8 cellular contexts compared by ENCODE assay signal in the genomic region with DNA sequence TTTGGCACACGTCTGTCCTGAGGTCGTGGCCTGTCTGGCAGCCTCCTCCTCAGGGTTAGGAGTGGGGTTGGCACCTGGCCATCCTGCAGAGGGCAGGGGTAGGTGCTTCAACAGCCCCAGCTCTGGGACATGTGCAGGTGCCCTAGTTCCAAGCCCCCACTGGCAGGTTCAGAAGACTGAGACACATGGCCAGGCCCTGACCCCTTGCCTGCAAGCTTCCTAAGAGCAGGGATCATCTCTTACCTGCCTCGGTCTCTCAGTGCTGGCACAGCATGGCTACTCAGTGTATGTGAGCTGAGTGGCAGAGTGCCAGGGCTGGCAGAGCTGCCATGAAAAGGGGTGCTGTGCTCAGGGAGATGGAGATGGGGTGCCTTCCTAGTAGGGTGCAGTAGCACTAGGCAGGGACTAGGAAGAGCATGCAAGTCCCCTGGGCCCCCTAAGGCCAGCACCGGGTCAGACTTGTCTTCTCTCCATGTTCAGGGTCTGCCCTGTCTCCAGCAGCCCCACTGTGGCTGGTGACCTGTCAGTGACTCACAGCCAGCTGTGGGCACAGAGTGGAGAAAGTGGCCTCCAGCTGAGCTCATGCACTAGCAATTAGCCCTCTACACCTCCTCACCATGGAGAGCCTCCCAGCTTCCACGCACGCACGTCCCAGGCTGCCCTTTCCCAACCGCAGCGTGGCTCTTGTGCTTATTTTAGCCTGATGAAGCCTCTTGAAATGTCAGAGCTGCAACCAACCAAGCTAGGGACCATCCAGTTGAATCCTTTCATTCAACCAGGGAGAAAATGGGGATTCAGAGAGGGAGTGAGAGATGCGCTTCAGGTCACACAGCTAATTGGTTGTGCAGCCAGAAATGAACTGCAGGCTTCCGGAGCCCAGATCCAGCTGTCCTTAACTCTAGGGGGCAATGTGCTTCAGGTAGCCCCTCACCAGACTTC.
DNase-seq lines count a peak whose midpoint lies in the region; ATAC-seq and TF ChIP-seq lines count a peak whose summit lies in the region.

No MANE protein-coding gene starts in this region.

- CTCF ChIA-PET in CD4-positive, alpha-beta memory T cell (lab: Charles Lee; ENCODE audit: partially characterized antibody): no interaction called here

- H3K27me3 ChIP-seq in BLaER1 treated with 17β-estradiol and CSF1 and Interleukin-3, amounts not matched to agents 10 nM and 100 nM: no peaks in the 10 kb centered on the region
- H3K27me3 ChIP-seq in MG63: no peaks in the 10 kb centered on the region
- H3K27me3 ChIP-seq in left lung: peaks cover 0 to 47% of the 10 kb centered on the region in 2 donors
- H3K27me3 ChIP-seq in CD4-positive, alpha-beta memory T cell (ENCODE audit: insufficient read depth, low read length): no peaks in the 10 kb centered on the region

- ATAC-seq in left lung: peak; percentile 75

- no peak for TF ChIP-seq CTCF in left lung (IDR thresholded peaks at IDR 0.05)

- H3K4me3 ChIP-seq in BLaER1 treated with 17β-estradiol and CSF1 and Interleukin-3, amounts not matched to agents 10 nM and 100 nM: peak overlapping the region in 2 of 10 experiments; percentile 22 to 32; a peak in 2 of 20 replicates
- H3K4me3 ChIP-seq in MG63: no peak overlapping the region
- no peak overlapping the region for H3K4me3 ChIP-seq in left lung
- H3K4me3 ChIP-seq in CD4-positive, alpha-beta memory T cell (ENCODE audit: low read length in 2 of 2): no peak overlapping the region

- peaks cover 0 to 10% (median 0%) of the 10 kb centered on the region in 11 experiments; a peak in 4 of 22 replicates for H3K36me3 ChIP-seq in BLaER1 treated with 17β-estradiol and CSF1 and Interleukin-3, amounts not matched to agents 10 nM and 100 nM
- H3K36me3 ChIP-seq in MG63: no peaks in the 10 kb centered on the region
- no peaks in the 10 kb centered on the region for H3K36me3 ChIP-seq in left lung
- H3K36me3 ChIP-seq in CD4-positive, alpha-beta memory T cell (ENCODE audit: insufficient read depth, low read length): no peaks in the 10 kb centered on the region

- peak overlapping the region in 9 of 11 experiments; percentile 50 to 93 (median 81); a peak in 18 of 22 replicates for H3K4me2 ChIP-seq in BLaER1 treated with 17β-estradiol and CSF1 and Interleukin-3, amounts not matched to agents 10 nM and 100 nM

- peaks cover 0 to 31% (median 18%) of the 10 kb centered on the region in 11 experiments; a peak in 20 of 22 replicates for H3K9me3 ChIP-seq in BLaER1 treated with 17β-estradiol and CSF1 and Interleukin-3, amounts not matched to agents 10 nM and 100 nM (replicated peaks in 1 of 11)
- H3K9me3 ChIP-seq in MG63 (no peaks in the 10 kb centered on the region), left lung (peaks cover 0 to 14% of the 10 kb centered on the region in 2 donors)
- no peaks in the 10 kb centered on the region for H3K9me3 ChIP-seq in CD4-positive, alpha-beta memory T cell (ENCODE audit: control insufficient read depth in 1 of 2, low read length in 2 of 2)

- intact Hi-C loops in left lung (cut with DNase I): no loop called here
- intact Hi-C loops in CD4-positive, alpha-beta memory T cell (cut with micrococcal nuclease): no loop called here

- H3K4me1 ChIP-seq in BLaER1 treated with 17β-estradiol and CSF1 and Interleukin-3, amounts not matched to agents 10 nM and 100 nM: peaks cover 23 to 79% (median 60%) of the 10 kb centered on the region in 10 experiments
- peaks cover 0 to 28% of the 10 kb centered on the region in 2 donors for H3K4me1 ChIP-seq in left lung
- no peaks in the 10 kb centered on the region for H3K4me1 ChIP-seq in CD4-positive, alpha-beta memory T cell (ENCODE audit: insufficient read depth, low read length)

- no peak overlapping the region for H3K27ac Mint-ChIP-seq in CD4-positive, alpha-beta memory T cell

- peaks cover 0 to 2% (median 0%) of the 10 kb centered on the region in 8 donors for H3K9me3 Mint-ChIP-seq in CD4-positive, alpha-beta memory T cell

- H3K9ac ChIP-seq in BLaER1 treated with 17β-estradiol and CSF1 and Interleukin-3, amounts not matched to agents 10 nM and 100 nM: peak overlapping the region in 6 of 11 experiments; percentile 13 to 72 (median 64); a peak in 7 of 22 replicates

- peaks cover 10 to 19% of the 10 kb centered on the region in 2 donors for H3K27me3 Mint-ChIP-seq in CD4-positive, alpha-beta memory T cell

- peak overlapping the region in 10 of 11 experiments; percentile 1 to 90 (median 80); a peak in 19 of 22 replicates for H3K27ac ChIP-seq in BLaER1 treated with 17β-estradiol and CSF1 and Interleukin-3, amounts not matched to agents 10 nM and 100 nM
- H3K27ac ChIP-seq in left lung: no peak overlapping the region
- no peak overlapping the region for H3K27ac ChIP-seq in CD4-positive, alpha-beta memory T cell (ENCODE audit: low read depth, low read length)

- POLR2A ChIA-PET in CD4-positive, alpha-beta memory T cell (lab: Charles Lee; ENCODE audit: partially characterized antibody): no interaction called here

- no peaks in the 10 kb centered on the region for H4K20me1 ChIP-seq in BLaER1 treated with 17β-estradiol and CSF1 and Interleukin-3, amounts not matched to agents 10 nM and 100 nM

- DNase-seq in MG63 (peak; percentile 96), astrocyte of the hippocampus (ENCODE audit: low read depth, low spot score) (peak; percentile 94), left lung (no peak), T-helper 1 cell (no peak)
- no peak for DNase-seq in central memory CD4-positive, alpha-beta T cell
- DNase-seq in CD4-positive, alpha-beta memory T cell: no peak
- no peak for DNase-seq in activated CD4-positive, alpha-beta T cell treated with anti-CD3 and anti-CD28 coated beads, Interleukin-2, amount 50 U/mL, for 1 hour

- H3K36me3 Mint-ChIP-seq in CD4-positive, alpha-beta memory T cell: no peaks in the 10 kb centered on the region

- no peaks in the 10 kb centered on the region for H3K4me1 Mint-ChIP-seq in CD4-positive, alpha-beta memory T cell

- H3K4me3 Mint-ChIP-seq in CD4-positive, alpha-beta memory T cell: no peak overlapping the region

Comparison
In these comparisons a context has a peak if more than half of its experiments do, and no peak if none do; other contexts are left out.
1. H3K27ac ChIP-seq: peak in BLaER1 treated with 17β-estradiol and CSF1 and Interleukin-3, amounts not matched to agents 10 nM and 100 nM (10 of 11); none in left lung (0 of 2) and CD4-positive, alpha-beta memory T cell (single experiment).
2. DNase-seq: peak in MG63 (single experiment) and astrocyte of the hippocampus (single experiment); none in left lung (0 of 2), central memory CD4-positive, alpha-beta T cell (single experiment), T-helper 1 cell (0 of 5), CD4-positive, alpha-beta memory T cell (0 of 5) and activated CD4-positive, alpha-beta T cell treated with anti-CD3 and anti-CD28 coated beads, Interleukin-2, amount 50 U/mL, for 1 hour (single experiment).